14 cellular contexts compared by ENCODE assay signal in the genomic region with DNA sequence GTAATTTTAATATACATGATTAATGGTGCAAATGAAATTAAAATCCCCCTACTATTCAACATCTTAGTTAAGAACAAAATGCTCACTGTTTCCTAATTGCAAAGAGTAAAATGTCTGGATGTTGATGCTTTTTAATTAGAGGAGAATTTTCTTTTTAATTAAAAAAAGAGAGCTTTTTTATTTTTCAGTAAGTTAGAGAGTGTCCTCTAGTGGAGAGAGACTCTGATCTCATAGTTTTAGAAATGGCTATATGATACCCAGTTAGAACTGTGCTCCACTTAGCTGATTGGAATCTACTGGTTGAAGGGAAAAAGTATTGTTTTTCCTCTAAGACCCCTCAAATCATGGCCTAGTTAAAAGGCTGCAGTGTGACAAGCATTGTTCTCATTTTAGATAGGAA.
DNase-seq lines count a peak whose midpoint lies in the region; ATAC-seq, FAIRE-seq and TF ChIP-seq lines count a peak whose summit lies in the region.
"Had no signal": no experiment of that assay in that cellular context is flagged by ENCODE, and none has a peak within 500 bp of the region (broad histone marks: within the 10 kb centered on the region; RNA-seq: fewer than 3 reads in every experiment).

No MANE protein-coding gene starts in this region.

- TF ChIP-seq CTCF in GM12878 (IDR thresholded peaks at IDR 0.05 in 2 of 3, conservative IDR thresholded peaks at IDR 0.05 in 1 of 3; ENCODE audit: control insufficient read depth in 2 of 3, extremely low read depth in 1 of 3, insufficient read depth in 1 of 3, low read depth in 3 of 3, low read length in 3 of 3): peak; percentile 20 to 40 (median 24); a peak in 2 of 6 replicates

- no peaks in the 10 kb centered on the region; the same call in 2 of the 3 replicates for H3K9me3 ChIP-seq in GM12878 (replicated peaks; ENCODE audit: control insufficient read depth, insufficient read depth, low read length)
- H3K9me3 ChIP-seq: psoas muscle had no signal

- H3K9ac ChIP-seq in GM12878 (ENCODE audit: control insufficient read depth, insufficient read depth, low read length): no peak overlapping the region

- no peak for TF ChIP-seq EP300 in Ishikawa (IDR thresholded peaks at IDR 0.05; ENCODE audit: borderline replicate concordance)
- no peak for TF ChIP-seq EP300 in GM12878 (IDR thresholded peaks at IDR 0.05; ENCODE audit: borderline replicate concordance in 1 of 2, control insufficient read depth in 1 of 2, low read depth in 2 of 2, low read length in 2 of 2)

- in situ Hi-C loops in GM12878 (cut with MboI): no loop called here

- SMC1A ChIA-PET in GM12878 (lab: Charles Lee; ENCODE audit: uncharacterized antibody, unreplicated experiment): interaction anchor here (0.6 to 1.5 kb wide), 2 partner anchors 155 to 284 kb away, joined by 3 read pairs; no protein-coding TSS in a partner anchor

- intact Hi-C loops in GM12878 (cut with micrococcal nuclease; ENCODE audit: unreplicated experiment): loop anchor here (10.0 kb wide), 1 partner anchor 809 kb away; no protein-coding TSS in a partner anchor

- no TSS peak for BruUV-seq in GM12878 (replicated peaks; lab: Mats Ljungman, UMichigan)

- H3K27ac ChIP-seq in GM12878 (ENCODE audit: control insufficient read depth, insufficient read depth): no peak overlapping the region
- H3K27ac ChIP-seq: psoas muscle had no signal

- CTCF ChIA-PET in GM12878 (lab: Yijun Ruan, JAX): interaction anchor here (0.7 to 2.3 kb wide), 6 partner anchors 9 to 425 kb away, joined by 3 to 8 read pairs (median 4); no protein-coding TSS in a partner anchor

- FAIRE-seq in GM12878 (lab: Jason Lieb, UNC): peak; percentile 49

- POLR2A ChIA-PET in GM12878 (lab: Charles Lee): no interaction called here

- TF ChIP-seq RAD21 in Ishikawa (IDR thresholded peaks at IDR 0.05; ENCODE audit: low read depth) (peak; percentile 18; the same call in 1 of the 2 replicates), GM12878 (IDR thresholded peaks at IDR 0.05; ENCODE audit: insufficient read depth, low read depth, low read length) (no peak; the same call in 1 of the 2 replicates)

- H2AFZ ChIP-seq in GM12878 (ENCODE audit: control insufficient read depth, low read depth, low read length): no peak overlapping the region

- no peak overlapping the region for H3K4me3 ChIP-seq in GM12878
- H3K4me3 ChIP-seq: psoas muscle had no signal

- H4K20me1 ChIP-seq in GM12878 (ENCODE audit: control insufficient read depth, insufficient read depth): no peaks in the 10 kb centered on the region

- no peaks in the 10 kb centered on the region for H3K4me1 ChIP-seq in GM12878 (ENCODE audit: control insufficient read depth, insufficient read depth, low read length)
- H3K4me1 ChIP-seq: psoas muscle had no signal

- RAD21 ChIA-PET in GM12878 (lab: Charles Lee; ENCODE audit: unreplicated experiment): interaction anchor here (1.1 kb wide), 1 partner anchor 102 kb away, joined by 3 read pairs; no protein-coding TSS in a partner anchor

- no peak overlapping the region for H3K4me2 ChIP-seq in GM12878 (ENCODE audit: control insufficient read depth, insufficient read depth)

- DNase-seq in AG08396 (ENCODE audit: low spot score): peak; percentile 3
- no peak for DNase-seq in GM12878 (ENCODE audit: low read depth, low spot score)
- peak; percentile 4 for DNase-seq in left kidney (ENCODE audit: low read depth, low spot score)
- DNase-seq in nucleus accumbens (lab: John Stamatoyannopoulos, UW): no peak
- DNase-seq in activated gamma-delta T cell (lab: John Stamatoyannopoulos, UW): no peak
- no peak for DNase-seq in germinal center (ENCODE audit: low spot score)
- DNase-seq: activated CD4-positive, alpha-beta T cell treated with anti-CD3 and anti-CD28 coated beads, Interleukin-2, amount 10 ng/mL, durations not matched to agents 24 days and 14 days; activated naive CD4-positive, alpha-beta T cell treated with Interleukin-2 at 50 U/mL for 16 hours; CD8-positive, alpha-beta memory T cell; NCI-H2107; psoas muscle; SHP77 treated with DMSO at 0.1 percent for 48 hours had no signal

- no peaks in the 10 kb centered on the region for H3K36me3 ChIP-seq in GM12878 (ENCODE audit: control insufficient read depth in 2 of 2, insufficient read depth in 2 of 2, low read length in 1 of 2)

- no peaks in the 10 kb centered on the region for H3K27me3 ChIP-seq in GM12878 (replicated peaks in 1 of 2; ENCODE audit: control insufficient read depth in 2 of 2, insufficient read depth in 2 of 2, low read length in 1 of 2)

- no peak for ATAC-seq in GM12878
- ATAC-seq in HG03521 (IDR thresholded peaks at IDR 0.05; ENCODE audit: unreplicated experiment): no peak
- ATAC-seq: psoas muscle had no signal

- TF ChIP-seq POLR2A in GM12878 (IDR thresholded peaks at IDR 0.05; ENCODE audit: low read depth, low read length): no peak

- no peaks in the 10 kb centered on the region for H3K79me2 ChIP-seq in GM12878 (ENCODE audit: control insufficient read depth, insufficient read depth, low read length)

TF ChIP-seq in Ishikawa, 13 proteins besides CTCF, POLR2A, EP300 and RAD21 (continues in another document):
- TF ChIP-seq YY1 (IDR thresholded peaks at IDR 0.05; ENCODE audit: low read depth) (no peak), ZBTB7A (IDR thresholded peaks at IDR 0.05; ENCODE audit: low read depth) (no peak), NFIC (IDR thresholded peaks at IDR 0.05) (no peak), TAF1 (IDR thresholded peaks at IDR 0.05; ENCODE audit: low read depth) (no peak), CREB1 (IDR thresholded peaks at IDR 0.05; ENCODE audit: low read depth) (no peak), TCF12 (IDR thresholded peaks at IDR 0.05; ENCODE audit: low read depth) (no peak), EGR1 (IDR thresholded peaks at IDR 0.05) (no peak), TEAD4 (IDR thresholded peaks at IDR 0.05) (no peak), FOXM1 (IDR thresholded peaks at IDR 0.05; ENCODE audit: borderline replicate concordance, low read depth) (no peak)
- TF ChIP-seq, protein P1, sequence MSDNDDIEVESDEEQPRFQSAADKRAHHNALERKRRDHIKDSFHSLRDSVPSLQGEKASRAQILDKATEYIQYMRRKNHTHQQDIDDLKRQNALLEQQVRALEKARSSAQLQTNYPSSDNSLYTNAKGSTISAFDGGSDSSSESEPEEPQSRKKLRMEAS (IDR thresholded peaks at IDR 0.05): no peak
- TF ChIP-seq, protein P2, sequence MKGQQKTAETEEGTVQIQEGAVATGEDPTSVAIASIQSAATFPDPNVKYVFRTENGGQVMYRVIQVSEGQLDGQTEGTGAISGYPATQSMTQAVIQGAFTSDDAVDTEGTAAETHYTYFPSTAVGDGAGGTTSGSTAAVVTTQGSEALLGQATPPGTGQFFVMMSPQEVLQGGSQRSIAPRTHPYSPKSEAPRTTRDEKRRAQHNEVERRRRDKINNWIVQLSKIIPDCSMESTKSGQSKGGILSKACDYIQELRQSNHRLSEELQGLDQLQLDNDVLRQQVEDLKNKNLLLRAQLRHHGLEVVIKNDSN (IDR thresholded peaks at IDR 0.05): no peak

TF ChIP-seq in GM12878, 131 proteins besides CTCF, POLR2A, EP300 and RAD21:
- no peak for TF ChIP-seq MEF2A (IDR thresholded peaks at IDR 0.05; ENCODE audit: insufficient read depth, low read depth, low read length)
- TF ChIP-seq MEF2B (IDR thresholded peaks at IDR 0.05; ENCODE audit: partially characterized antibody, poor library complexity, severe bottlenecking): no peak
- TF ChIP-seq, protein P3, sequence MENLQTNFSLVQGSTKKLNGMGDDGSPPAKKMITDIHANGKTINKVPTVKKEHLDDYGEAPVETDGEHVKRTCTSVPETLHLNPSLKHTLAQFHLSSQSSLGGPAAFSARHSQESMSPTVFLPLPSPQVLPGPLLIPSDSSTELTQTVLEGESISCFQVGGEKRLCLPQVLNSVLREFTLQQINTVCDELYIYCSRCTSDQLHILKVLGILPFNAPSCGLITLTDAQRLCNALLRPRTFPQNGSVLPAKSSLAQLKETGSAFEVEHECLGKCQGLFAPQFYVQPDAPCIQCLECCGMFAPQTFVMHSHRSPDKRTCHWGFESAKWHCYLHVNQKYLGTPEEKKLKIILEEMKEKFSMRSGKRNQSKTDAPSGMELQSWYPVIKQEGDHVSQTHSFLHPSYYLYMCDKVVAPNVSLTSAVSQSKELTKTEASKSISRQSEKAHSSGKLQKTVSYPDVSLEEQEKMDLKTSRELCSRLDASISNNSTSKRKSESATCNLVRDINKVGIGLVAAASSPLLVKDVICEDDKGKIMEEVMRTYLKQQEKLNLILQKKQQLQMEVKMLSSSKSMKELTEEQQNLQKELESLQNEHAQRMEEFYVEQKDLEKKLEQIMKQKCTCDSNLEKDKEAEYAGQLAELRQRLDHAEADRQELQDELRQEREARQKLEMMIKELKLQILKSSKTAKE (IDR thresholded peaks at IDR 0.05; ENCODE audit: low read depth, poor library complexity, severe bottlenecking): no peak
- TF ChIP-seq, protein P4, sequence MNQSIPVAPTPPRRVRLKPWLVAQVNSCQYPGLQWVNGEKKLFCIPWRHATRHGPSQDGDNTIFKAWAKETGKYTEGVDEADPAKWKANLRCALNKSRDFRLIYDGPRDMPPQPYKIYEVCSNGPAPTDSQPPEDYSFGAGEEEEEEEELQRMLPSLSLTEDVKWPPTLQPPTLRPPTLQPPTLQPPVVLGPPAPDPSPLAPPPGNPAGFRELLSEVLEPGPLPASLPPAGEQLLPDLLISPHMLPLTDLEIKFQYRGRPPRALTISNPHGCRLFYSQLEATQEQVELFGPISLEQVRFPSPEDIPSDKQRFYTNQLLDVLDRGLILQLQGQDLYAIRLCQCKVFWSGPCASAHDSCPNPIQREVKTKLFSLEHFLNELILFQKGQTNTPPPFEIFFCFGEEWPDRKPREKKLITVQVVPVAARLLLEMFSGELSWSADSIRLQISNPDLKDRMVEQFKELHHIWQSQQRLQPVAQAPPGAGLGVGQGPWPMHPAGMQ (IDR thresholded peaks at IDR 0.05; ENCODE audit: borderline replicate concordance): no peak
- no peak for TF ChIP-seq SMARCA5 (IDR thresholded peaks at IDR 0.05)
- no peak for TF ChIP-seq HCFC1 (IDR thresholded peaks at IDR 0.05; ENCODE audit: low read length)
- no peak for TF ChIP-seq CBX5 (IDR thresholded peaks at IDR 0.05; ENCODE audit: low read depth)
- TF ChIP-seq, protein P2 (IDR thresholded peaks at IDR 0.05; ENCODE audit: borderline replicate concordance, extremely low read length, insufficient read depth, low read depth, low read length): no peak
TF ChIP-seq in GM12878: peak in this region for 0.

Comparison
In these comparisons a context has a peak if more than half of its experiments do, and no peak if none do; other contexts are left out.
1. DNase-seq: peak in AG08396 (single experiment) and left kidney (single experiment); none in GM12878 (single experiment), nucleus accumbens (0 of 56), activated gamma-delta T cell (single experiment) and germinal center (single experiment).